8 cellular contexts compared by ENCODE assay signal in genomic region chr2:159226059-159226461, GRCh38.
DNase-seq lines count a peak whose midpoint lies in the region; ATAC-seq and TF ChIP-seq lines count a peak whose summit lies in the region.

No MANE protein-coding gene starts in this region.

- DNase-seq in DMS153 (lab: John Stamatoyannopoulos, UW) (peak; percentile 41), DMS153 treated with DMSO at 0.1 percent for 48 hours (lab: John Stamatoyannopoulos, UW; ENCODE audit: unreplicated experiment) (no peak), T-cell (peak in 9 of 34 experiments; percentile 5 to 30 (median 10)), kidney epithelial cell (ENCODE audit: low read depth) (peak; percentile 31)

- H3K4me3 ChIP-seq in kidney epithelial cell (ENCODE audit: low read depth, low read length): no peak overlapping the region

- CTCF ChIA-PET in T-cell (lab: Charles Lee): interaction anchor here (0.7 to 1.1 kb wide), 3 partner anchors 25 to 292 kb away, joined by 3 to 4 read pairs (median 3); no protein-coding TSS in a partner anchor

- no peaks in the 10 kb centered on the region for H3K9me3 Mint-ChIP-seq in T-cell

- peak overlapping the region; percentile 13 to 66 for H3K27ac Mint-ChIP-seq in T-cell

- TF ChIP-seq CTCF in kidney epithelial cell (IDR thresholded peaks at IDR 0.05; ENCODE audit: insufficient read depth, low read length, poor library complexity, severe bottlenecking): no peak

- peak; percentile 64 for ATAC-seq in HG03095 (IDR thresholded peaks at IDR 0.05; ENCODE audit: unreplicated experiment)
- ATAC-seq in T-cell (replicated peaks in 1 of 4): peak; percentile 42 to 68 (median 48)
- ATAC-seq in HG03342 (IDR thresholded peaks at IDR 0.05; ENCODE audit: unreplicated experiment): no peak
- no peak for ATAC-seq in GM21390 (IDR thresholded peaks at IDR 0.05; ENCODE audit: unreplicated experiment)
- no peak for ATAC-seq in GM18873 (IDR thresholded peaks at IDR 0.05; ENCODE audit: low FRiP score, unreplicated experiment)

- no peaks in the 10 kb centered on the region for H3K27me3 ChIP-seq in kidney epithelial cell (ENCODE audit: control insufficient read depth, insufficient read depth, low read length)

- peaks cover 9 to 43% (median 39%) of the 10 kb centered on the region in 3 donors for H3K4me1 Mint-ChIP-seq in T-cell

- no peaks in the 10 kb centered on the region for H3K27me3 Mint-ChIP-seq in T-cell

- H3K4me3 Mint-ChIP-seq in T-cell: no peak overlapping the region

- POLR2A ChIA-PET in T-cell (lab: Charles Lee): interaction anchor here in 1 of 2 donors (0.7 kb wide), 1 partner anchor 81 kb away, joined by 3 read pairs; no protein-coding TSS in a partner anchor

- peaks cover 1% of the 10 kb centered on the region for H3K36me3 ChIP-seq in kidney epithelial cell (ENCODE audit: control insufficient read depth, insufficient read depth, low read length)

- no peaks in the 10 kb centered on the region for H3K36me3 Mint-ChIP-seq in T-cell

Comparison
In these comparisons a context has a peak if more than half of its experiments do, and no peak if none do; other contexts are left out.
1. ATAC-seq: peak in HG03095 (single experiment) and T-cell (4 of 4); none in HG03342 (single experiment), GM21390 (single experiment) and GM18873 (single experiment).